In the genomic region with DNA sequence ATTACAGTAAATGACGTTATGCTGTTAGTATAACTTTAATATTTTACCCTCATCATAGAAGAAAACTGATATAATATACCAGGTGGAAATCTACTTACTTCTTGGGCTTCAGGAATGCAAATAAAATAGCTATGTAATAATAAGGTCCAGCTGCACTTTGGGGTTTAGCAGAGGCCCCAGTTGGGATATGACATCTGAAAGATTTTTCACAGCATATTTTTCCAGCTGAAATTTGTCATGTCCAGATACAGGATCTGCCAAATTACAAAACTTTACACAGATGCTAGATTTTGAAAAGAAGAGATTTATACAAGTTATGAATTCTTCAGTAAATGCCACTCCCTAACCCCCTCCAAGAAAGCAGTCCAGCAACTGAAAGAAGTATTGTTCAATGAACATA, we compare ENCODE assay signal across 20 cellular contexts. TPM values are rescaled to one million over a fixed set of nuclear protein-coding genes. Genes with fewer than 3 reads are reported as not detected.
"Had no signal": no experiment of that assay in that cellular context is flagged by ENCODE, and none has a peak within 500 bp of the region (broad histone marks: within the 10 kb centered on the region; RNA-seq: fewer than 3 reads in every experiment).

No MANE protein-coding gene starts in this region.

- H2AFZ ChIP-seq: hepatocyte, parathyroid adenoma had no signal

- H3K9ac ChIP-seq: parathyroid adenoma had no signal

- H3K36me3 ChIP-seq: sigmoid colon, spleen, thoracic aorta, upper lobe of left lung had no signal

- H3K79me2 ChIP-seq: hepatocyte, parathyroid adenoma had no signal

- H3K27ac ChIP-seq: hepatocyte, parathyroid adenoma, sigmoid colon, spleen, thoracic aorta, upper lobe of left lung had no signal

- H3K4me1 ChIP-seq: parathyroid adenoma, sigmoid colon, spleen, upper lobe of left lung had no signal

- DNase-seq: activated CD4-positive, alpha-beta T cell treated with anti-CD3 and anti-CD28 coated beads for 1 hour; activated CD4-positive, alpha-beta T cell treated with anti-CD3 and anti-CD28 coated beads, Interleukin-2, amount 50 U/mL, for 1 hour; activated CD8-positive, alpha-beta T cell treated with anti-CD3 and anti-CD28 coated beads, Interleukin-2, amount 10 ng/mL, durations not matched to agents 7 days and 5 days; activated gamma-delta T cell treated with Interleukin-2 at 50 U/mL for 16 hours; aorta; effector CD4-positive, alpha-beta T cell; glutamatergic neuron; immature natural killer cell; nucleus accumbens; sigmoid colon; spleen; stimulated activated CD4-positive, alpha-beta T cell treated with anti-CD3 and anti-CD28 coated beads, Interleukin-4, amount 100 ng/mL, for 24 hours; stimulated activated naive CD4-positive, alpha-beta T cell treated with Interleukin-2 at 50 U/mL for 16 hours; T-cell; upper lobe of left lung had no signal

- H3K9me3 ChIP-seq: sigmoid colon, thoracic aorta, upper lobe of left lung had no signal

- ATAC-seq: activated CD8-positive, alpha-beta T cell treated with anti-CD3 and anti-CD28 coated beads, Interleukin-2, amount 10 ng/mL, durations not matched to agents 7 days and 5 days; T-cell had no signal

- H3K27me3 ChIP-seq: hepatocyte, sigmoid colon, spleen, upper lobe of left lung had no signal

- H3K4me3 ChIP-seq: hepatocyte, sigmoid colon, spleen, thoracic aorta, upper lobe of left lung had no signal

- H3K4me2 ChIP-seq: hepatocyte had no signal

RNA-seq across cellular contexts. Expression of a gene that starts 29.3 kb away (rescaled TPM):
- total RNA-seq: activated CD8-positive, alpha-beta T cell treated with anti-CD3 and anti-CD28 coated beads, Interleukin-2, amount 10 ng/mL, durations not matched to agents 7 days and 5 days; activated T-helper 1 cell treated with anti-CD3 and anti-CD28 coated beads, Interleukin-12 subunit alpha, Interleukin-12 subunit beta, Interleukin-2, Interleukin-4 antibody, amounts not matched to agents 30 ng/mL and 10 ng/mL and 1 ng/mL, durations not matched to agents 14 hours and 24 hours and 36 hours had no signal
- polyA plus RNA-seq: immature natural killer cell, neural cell had no signal
